ENCODE assay signal across 8 cellular contexts in genomic region chr16:29900102-29900887, GRCh38. TPM values are rescaled to one million over a fixed set of nuclear protein-coding genes. Genes with fewer than 3 reads are reported as not detected.
A peak's percentile ranks its signal among the peaks of the same experiment; 100 is the strongest.
DNase-seq lines count a peak whose midpoint lies in the region; ATAC-seq and TF ChIP-seq lines count a peak whose summit lies in the region.

A gene with protein sequence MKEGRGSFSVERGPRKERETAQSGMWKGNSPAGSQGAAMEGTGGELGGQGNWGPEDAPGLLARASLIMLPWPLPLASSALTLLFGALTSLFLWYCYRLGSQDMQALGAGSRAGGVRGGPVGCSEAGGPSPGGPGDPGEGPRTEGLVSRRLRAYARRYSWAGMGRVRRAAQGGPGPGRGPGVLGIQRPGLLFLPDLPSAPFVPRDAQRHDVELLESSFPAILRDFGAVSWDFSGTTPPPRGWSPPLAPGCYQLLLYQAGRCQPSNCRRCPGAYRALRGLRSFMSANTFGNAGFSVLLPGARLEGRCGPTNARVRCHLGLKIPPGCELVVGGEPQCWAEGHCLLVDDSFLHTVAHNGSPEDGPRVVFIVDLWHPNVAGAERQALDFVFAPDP (plus strand): TSS chr16:29900488. CDS start chr16:29900972, 484 bp downstream.

- ATAC-seq in HG03175 (IDR thresholded peaks at IDR 0.05; ENCODE audit: unreplicated experiment) (peak; percentile 42), GM18498 (IDR thresholded peaks at IDR 0.05; ENCODE audit: unreplicated experiment) (no peak)

- DNase-seq in GM04504 (ENCODE audit: low read depth), result peak; percentile 57
- peak; percentile 29 for DNase-seq in NCI-H82 treated with DMSO at 0.1 percent for 48 hours (lab: John Stamatoyannopoulos, UW; ENCODE audit: unreplicated experiment)
- DNase-seq in activated T-cell treated with anti-CD3 and anti-CD28 coated beads for 4 hours, result peak; percentile 48
- peak; percentile 83 for DNase-seq in epithelial cell of esophagus (ENCODE audit: low read depth)
- DNase-seq in stimulated activated CD8-positive, alpha-beta memory T cell treated with anti-CD3 and anti-CD28 coated beads, Interleukin-4, amount 100 ng/mL, for 24 hours (ENCODE audit: low read depth), result peak; percentile 41

- peaks cover 18% of the 10 kb centered on the region for H3K27me3 ChIP-seq in mononuclear cell (ENCODE audit: insufficient read depth, low read length)

- no peaks in the 10 kb centered on the region for H3K9me3 ChIP-seq in mononuclear cell (ENCODE audit: low read depth, low read length)

- H3K4me3 ChIP-seq in epithelial cell of esophagus (ENCODE audit: low read length) (peak within 1 kb of the TSS; percentile 68), mononuclear cell (ENCODE audit: low read length) (peak within 1 kb of the TSS; percentile 29)

- no peak for TF ChIP-seq CTCF in epithelial cell of esophagus (IDR thresholded peaks at IDR 0.05; ENCODE audit: insufficient read depth, low read depth, low read length, missing control alignments)

- H3K4me1 ChIP-seq in mononuclear cell (ENCODE audit: insufficient read depth, low read length), result peaks cover 8% of the 10 kb centered on the region

RNA-seq across cellular contexts. Expression of the gene that starts here (rescaled TPM):
- total RNA-seq in mononuclear cell, result not detected

Comparison
In these comparisons a context has a peak if more than half of its experiments do, and no peak if none do; other contexts are left out.
1. DNase-seq: peak in every context shown above with its lines; median percentile 83 in epithelial cell of esophagus; 57 in GM04504; 48 in activated T-cell treated with anti-CD3 and anti-CD28 coated beads for 4 hours; 41 in stimulated activated CD8-positive, alpha-beta memory T cell treated with anti-CD3 and anti-CD28 coated beads, Interleukin-4, amount 100 ng/mL, for 24 hours; 29 in NCI-H82 treated with DMSO at 0.1 percent for 48 hours.